ENCODE assay signal across 12 cellular contexts in the genomic region with DNA sequence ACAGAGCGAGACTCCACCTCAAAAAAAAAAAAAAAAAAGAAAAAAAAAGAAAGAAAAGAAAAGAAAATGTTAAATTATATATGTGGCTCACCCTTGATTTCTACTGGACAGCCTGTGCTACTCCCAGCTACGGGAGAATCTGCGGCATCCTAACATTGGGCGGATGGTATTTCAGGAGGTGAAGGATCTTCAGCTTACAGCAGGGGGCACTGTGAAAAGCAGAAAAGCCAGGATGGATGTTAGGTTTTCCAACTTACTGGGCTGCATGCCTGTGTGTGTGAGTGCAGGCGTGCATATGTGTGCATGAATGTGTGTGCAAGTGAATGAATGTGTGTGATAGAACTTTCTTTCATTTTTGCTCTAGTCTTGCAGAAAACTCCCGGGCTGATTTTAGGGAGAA.
DNase-seq lines count a peak whose midpoint lies in the region; ATAC-seq, FAIRE-seq and TF ChIP-seq lines count a peak whose summit lies in the region.
"Had no signal": no experiment of that assay in that cellular context is flagged by ENCODE, and none has a peak within 500 bp of the region (broad histone marks: within the 10 kb centered on the region; RNA-seq: fewer than 3 reads in every experiment).

No MANE protein-coding gene starts in this region.

- no peak overlapping the region for H3K4me3 Mint-ChIP-seq in stimulated activated effector memory CD8-positive, alpha-beta T cell treated with anti-CD3 and anti-CD28 coated beads, Interleukin-12 subunit alpha, Interleukin-12 subunit beta, amount 100 ng/mL, for 72 hours
- H3K4me3 Mint-ChIP-seq: activated T-cell treated with anti-CD3 and anti-CD28 coated beads, Interleukin-2, amount 50 U/mL, for 24 hours had no signal

- H3K9me3 ChIP-seq in DOHH2 (ENCODE audit: control insufficient read depth, insufficient read depth, low read length) (0 out of 2 replicates have a peak, but pooled peaks cover 6% of the 10 kb centered on the region), Karpas-422 (ENCODE audit: low read length) (no peaks in the 10 kb centered on the region), GM12878 (replicated peaks; ENCODE audit: control insufficient read depth, insufficient read depth, low read length) (no peaks in the 10 kb centered on the region)

- DNase-seq in Karpas-422 (peak; percentile 43), GM12878 (ENCODE audit: low read depth, low spot score) (no peak), medulla oblongata (ENCODE audit: extremely low spot score) (peak; percentile 15), UCSD-AML1 (lab: John Stamatoyannopoulos, UW; ENCODE audit: unreplicated experiment) (no peak), DMS153 treated with DMSO at 0.1 percent for 48 hours (lab: John Stamatoyannopoulos, UW; ENCODE audit: unreplicated experiment) (no peak)
- DNase-seq in stimulated activated effector memory CD8-positive, alpha-beta T cell treated with anti-CD3 and anti-CD28 coated beads, Interleukin-12 subunit alpha, Interleukin-12 subunit beta, amount 100 ng/mL, for 72 hours (ENCODE audit: low spot score in 2 of 2), result no peak
- no peak for DNase-seq in activated CD8-positive, alpha-beta memory T cell treated with anti-CD3 and anti-CD28 coated beads, Interleukin-2, amount 50 U/mL, for 48 hours
- DNase-seq: activated T-cell treated with anti-CD3 and anti-CD28 coated beads, Interleukin-2, amount 50 U/mL, for 24 hours; EL; foreskin melanocyte; T-helper 9 cell had no signal

- H3K9ac ChIP-seq in Karpas-422 (ENCODE audit: low read length), result no peak overlapping the region
- no peak overlapping the region for H3K9ac ChIP-seq in GM12878 (ENCODE audit: control insufficient read depth, insufficient read depth, low read length)

- H3K4me1 Mint-ChIP-seq in stimulated activated effector memory CD8-positive, alpha-beta T cell treated with anti-CD3 and anti-CD28 coated beads, Interleukin-12 subunit alpha, Interleukin-12 subunit beta, amount 100 ng/mL, for 72 hours, result no peaks in the 10 kb centered on the region

- no peak for ATAC-seq in GM12878
- no peak for ATAC-seq in stimulated activated effector memory CD8-positive, alpha-beta T cell treated with anti-CD3 and anti-CD28 coated beads, Interleukin-12 subunit alpha, Interleukin-12 subunit beta, amount 100 ng/mL, for 72 hours

- RAD21 ChIA-PET in GM12878 (lab: Charles Lee; ENCODE audit: unreplicated experiment), result no interaction called here

- no TSS peak for BruUV-seq in GM12878 (replicated peaks; lab: Mats Ljungman, UMichigan)

- POLR2A ChIA-PET in GM12878 (lab: Charles Lee), result no interaction called here

- in situ Hi-C loops in GM12878 (cut with MboI), result no loop called here

- H3K9me2 ChIP-seq in DOHH2 (replicated peaks; ENCODE audit: control insufficient read depth, low read length) (no peaks in the 10 kb centered on the region), Karpas-422 (replicated peaks; ENCODE audit: insufficient read depth, low read length) (no peaks in the 10 kb centered on the region)

- 64% methylated on average over 6 of the region's 6 CpGs for WGBS in GM12878 (ENCODE audit: insufficient coverage, insufficient replicate concordance, low lambda C conversion rate, missing lambda C conversion rate)

- H4K20me1 ChIP-seq in DOHH2 (ENCODE audit: control insufficient read depth, insufficient read depth, low read depth, low read length), result no peaks in the 10 kb centered on the region
- H4K20me1 ChIP-seq in Karpas-422 (ENCODE audit: insufficient read depth, low read depth, low read length), result no peaks in the 10 kb centered on the region
- no peaks in the 10 kb centered on the region for H4K20me1 ChIP-seq in GM12878 (ENCODE audit: control insufficient read depth, insufficient read depth)

- H3K4me2 ChIP-seq in DOHH2 (ENCODE audit: low read length) (no peak overlapping the region), Karpas-422 (ENCODE audit: low read depth, low read length, poor library complexity, severe bottlenecking) (no peak overlapping the region), GM12878 (ENCODE audit: control insufficient read depth, insufficient read depth) (no peak overlapping the region)

- intact Hi-C loops in GM12878 (cut with micrococcal nuclease; ENCODE audit: unreplicated experiment), result no loop called here

- peaks cover 11% of the 10 kb centered on the region for H3K9me3 Mint-ChIP-seq in stimulated activated effector memory CD8-positive, alpha-beta T cell treated with anti-CD3 and anti-CD28 coated beads, Interleukin-12 subunit alpha, Interleukin-12 subunit beta, amount 100 ng/mL, for 72 hours

- no peak overlapping the region for H3K27ac Mint-ChIP-seq in stimulated activated effector memory CD8-positive, alpha-beta T cell treated with anti-CD3 and anti-CD28 coated beads, Interleukin-12 subunit alpha, Interleukin-12 subunit beta, amount 100 ng/mL, for 72 hours
- H3K27ac Mint-ChIP-seq: activated T-cell treated with anti-CD3 and anti-CD28 coated beads, Interleukin-2, amount 50 U/mL, for 24 hours had no signal

- TF ChIP-seq RAD21 in GM12878 (IDR thresholded peaks at IDR 0.05; ENCODE audit: insufficient read depth, low read depth, low read length), result 0 out of 2 replicates have a peak, but pooled peaks have one; percentile 12

- H3F3A ChIP-seq in DOHH2 (ENCODE audit: control insufficient read depth, insufficient read depth), result no peaks in the 10 kb centered on the region

- CTCF ChIA-PET in GM12878 (lab: Yijun Ruan, JAX), result interaction anchor here (1.0 kb wide), 1 partner anchor 16 kb away, joined by 3 read pairs; no protein-coding TSS in a partner anchor

- H3K27me3 ChIP-seq in DOHH2 (ENCODE audit: control insufficient read depth, low read length) (no peaks in the 10 kb centered on the region), Karpas-422 (ENCODE audit: low read length) (no peaks in the 10 kb centered on the region), GM12878 (replicated peaks in 1 of 2; ENCODE audit: control insufficient read depth in 2 of 2, insufficient read depth in 2 of 2, low read length in 1 of 2) (no peaks in the 10 kb centered on the region)

- FAIRE-seq in GM12878 (lab: Jason Lieb, UNC), result no peak

- no peaks in the 10 kb centered on the region for H3K36me3 Mint-ChIP-seq in stimulated activated effector memory CD8-positive, alpha-beta T cell treated with anti-CD3 and anti-CD28 coated beads, Interleukin-12 subunit alpha, Interleukin-12 subunit beta, amount 100 ng/mL, for 72 hours

- H3K79me2 ChIP-seq in DOHH2 (ENCODE audit: control insufficient read depth, low read length) (no peaks in the 10 kb centered on the region), Karpas-422 (ENCODE audit: low read length) (no peaks in the 10 kb centered on the region), GM12878 (ENCODE audit: control insufficient read depth, insufficient read depth, low read length) (no peaks in the 10 kb centered on the region)

- H3K4me1 ChIP-seq in DOHH2 (ENCODE audit: control insufficient read depth, low read length) (no peaks in the 10 kb centered on the region), Karpas-422 (ENCODE audit: low read length) (no peaks in the 10 kb centered on the region), GM12878 (ENCODE audit: control insufficient read depth, insufficient read depth, low read length) (no peaks in the 10 kb centered on the region)

- no peak for TF ChIP-seq EP300 in GM12878 (IDR thresholded peaks at IDR 0.05; ENCODE audit: borderline replicate concordance in 1 of 2, control insufficient read depth in 1 of 2, low read depth in 2 of 2, low read length in 2 of 2)

- peak; percentile 44 for TF ChIP-seq CTCF in DOHH2 (IDR thresholded peaks at IDR 0.05; ENCODE audit: low read depth, low read length, poor library complexity, severe bottlenecking)
- TF ChIP-seq CTCF in GM12878 (IDR thresholded peaks at IDR 0.05 in 2 of 3, conservative IDR thresholded peaks at IDR 0.05 in 1 of 3; ENCODE audit: control insufficient read depth in 2 of 3, extremely low read depth in 1 of 3, insufficient read depth in 1 of 3, low read depth in 3 of 3, low read length in 3 of 3), result no peak

- no peak for TF ChIP-seq POLR2A in GM12878 (IDR thresholded peaks at IDR 0.05; ENCODE audit: low read depth, low read length)

- SMC1A ChIA-PET in GM12878 (lab: Charles Lee; ENCODE audit: uncharacterized antibody, unreplicated experiment), result no interaction called here

- H3K36me3 ChIP-seq in DOHH2 (ENCODE audit: control insufficient read depth, low read length), result no peaks in the 10 kb centered on the region
- no peaks in the 10 kb centered on the region for H3K36me3 ChIP-seq in Karpas-422 (ENCODE audit: insufficient read depth, low read length)
- H3K36me3 ChIP-seq in GM12878 (ENCODE audit: control insufficient read depth in 2 of 2, insufficient read depth in 2 of 2, low read length in 1 of 2), result no peaks in the 10 kb centered on the region

- H3K27ac ChIP-seq in DOHH2 (ENCODE audit: low read depth, low read length) (no peak overlapping the region), Karpas-422 (ENCODE audit: low read length) (no peak overlapping the region), GM12878 (ENCODE audit: control insufficient read depth, insufficient read depth) (no peak overlapping the region)

- no peak overlapping the region for H3K4me3 ChIP-seq in DOHH2 (ENCODE audit: low read length)
- H3K4me3 ChIP-seq in Karpas-422 (ENCODE audit: low read length), result no peak overlapping the region
- no peak overlapping the region for H3K4me3 ChIP-seq in GM12878

- H2AFZ ChIP-seq in Karpas-422 (ENCODE audit: low read length) (no peak overlapping the region), GM12878 (ENCODE audit: control insufficient read depth, low read depth, low read length) (no peak overlapping the region)

TF ChIP-seq in GM12878, 131 proteins besides CTCF, POLR2A, EP300 and RAD21 (continues in another document):
- TF ChIP-seq RCOR1 (conservative IDR thresholded peaks at IDR 0.05; ENCODE audit: low read depth, low read length) (no peak), HDAC2 (IDR thresholded peaks at IDR 0.05) (no peak), TAF1 (IDR thresholded peaks at IDR 0.05; ENCODE audit: borderline replicate concordance, low read depth, low read length) (no peak), NFXL1 (IDR thresholded peaks at IDR 0.05; ENCODE audit: borderline replicate concordance) (no peak), NFIC (IDR thresholded peaks at IDR 0.05; ENCODE audit: low read depth, low read length) (no peak), SMAD1 (IDR thresholded peaks at IDR 0.05; ENCODE audit: low read depth, partially characterized antibody) (no peak)

Comparison
In these comparisons a context has a peak if more than half of its experiments do, and no peak if none do; other contexts are left out.
1. DNase-seq: peak in Karpas-422 (single experiment) and medulla oblongata (single experiment); none in GM12878 (single experiment), UCSD-AML1 (single experiment), stimulated activated effector memory CD8-positive, alpha-beta T cell treated with anti-CD3 and anti-CD28 coated beads, Interleukin-12 subunit alpha, Interleukin-12 subunit beta, amount 100 ng/mL, for 72 hours (0 of 2), activated CD8-positive, alpha-beta memory T cell treated with anti-CD3 and anti-CD28 coated beads, Interleukin-2, amount 50 U/mL, for 48 hours (single experiment) and DMS153 treated with DMSO at 0.1 percent for 48 hours (single experiment).